11 cellular contexts compared by ENCODE assay signal in genomic region chr14:41055589-41055988, GRCh38.
"Had no signal": no experiment of that assay in that cellular context is flagged by ENCODE, and none has a peak within 500 bp of the region (broad histone marks: within the 10 kb centered on the region; RNA-seq: fewer than 3 reads in every experiment).

No MANE protein-coding gene starts in this region.

- DNase-seq: GM23248, GOT3, H7, H9, HCEC 1CT, HFFc6 had no signal

- H3K9me3 ChIP-seq: HAP-1 had no signal

- H3K27ac Mint-ChIP-seq: GM23338, H9, HFFc6 had no signal

- H3K4me3 Mint-ChIP-seq: GM23338, H9, HFFc6 had no signal

- H3K36me3 ChIP-seq: HAP-1 had no signal

- H2AFZ ChIP-seq: GM23248, GM23338 had no signal

- ATAC-seq: GM23338, HCT116 had no signal

- FAIRE-seq: H1, H54 had no signal

- H3K4me1 ChIP-seq: HAP-1 had no signal

- H3K4me2 ChIP-seq: GM23338 had no signal

- H3K4me3 ChIP-seq: GM23248, GM23338, HAP-1 had no signal

- H3K9me3 Mint-ChIP-seq: GM23338, H9 had no signal

- H3K9ac ChIP-seq: GM23248 had no signal

- H3K27ac ChIP-seq: GM23248 had no signal
